ENCODE assay signal across 8 cellular contexts in the genomic region with DNA sequence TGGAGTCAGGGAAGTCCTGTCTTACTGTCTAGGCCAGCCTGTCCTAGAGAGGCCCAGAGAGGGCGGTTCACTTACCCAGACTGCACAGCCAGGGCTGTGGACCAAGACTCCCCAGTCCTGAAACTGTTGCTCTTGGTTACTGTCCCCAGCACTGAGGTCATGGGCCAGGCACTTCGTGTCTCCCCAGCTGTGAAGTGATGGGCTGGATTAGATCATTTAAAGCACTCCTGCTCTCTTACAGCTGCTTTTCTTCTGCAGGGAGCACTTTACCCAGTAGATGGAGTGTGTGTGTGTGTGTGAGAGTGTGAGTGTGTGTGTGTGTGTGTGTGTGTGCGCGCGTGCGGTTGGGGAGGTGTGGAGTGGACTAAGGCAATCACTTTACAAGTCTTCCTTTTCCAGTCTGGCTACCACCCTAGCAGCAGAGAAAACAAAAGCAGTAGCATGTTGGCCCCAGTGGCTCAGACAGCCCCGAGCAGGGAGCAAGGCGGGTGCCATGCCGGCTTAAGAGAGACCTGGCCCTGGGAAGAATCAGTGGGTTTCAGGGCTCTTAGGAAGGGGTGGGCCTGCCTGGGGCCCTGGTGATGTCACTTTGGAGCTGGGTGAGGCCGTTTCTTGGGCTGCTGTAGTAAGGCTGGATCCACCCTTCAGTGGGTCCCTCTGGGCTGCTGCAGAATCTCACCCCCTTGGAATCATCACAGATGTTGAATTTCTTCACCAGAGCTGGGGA. TPM values are rescaled to one million over a fixed set of nuclear protein-coding genes. Genes with fewer than 3 reads are reported as not detected.
DNase-seq lines count a peak whose midpoint lies in the region; ATAC-seq, FAIRE-seq and TF ChIP-seq lines count a peak whose summit lies in the region.

No MANE protein-coding gene starts in this region.

- no peak for ATAC-seq in HG03565 (IDR thresholded peaks at IDR 0.05; ENCODE audit: unreplicated experiment)

- TF ChIP-seq POLR2A in GM12892 (IDR thresholded peaks at IDR 0.05; ENCODE audit: low read depth, low read length) (no peak), suprapubic skin (IDR thresholded peaks at IDR 0.05) (peak in 1 of 2 donors; percentile 30)

- H3K27ac ChIP-seq in A673 (ENCODE audit: low read depth, low read length, poor library complexity, severe bottlenecking) = no peak overlapping the region
- H3K27ac ChIP-seq in right atrium auricular region = peak overlapping the region; percentile 88 to 90
- H3K27ac ChIP-seq in suprapubic skin = peak overlapping the region; percentile 93

- TF ChIP-seq CTCF in A673 (conservative IDR thresholded peaks at IDR 0.05; ENCODE audit: low read depth, low read length) (peak; percentile 32; the same call in 1 of the 2 replicates), right atrium auricular region (IDR thresholded peaks at IDR 0.05) (no peak), suprapubic skin (IDR thresholded peaks at IDR 0.05) (no peak)

- CTCF ChIA-PET in A673 (lab: Charles Lee) = no interaction called here

- H3K36me3 ChIP-seq in A673 (ENCODE audit: insufficient read depth, low read length, poor library complexity, severe bottlenecking) (no peaks in the 10 kb centered on the region), right atrium auricular region (no peaks in the 10 kb centered on the region), suprapubic skin (no peaks in the 10 kb centered on the region)

- H3K9me3 ChIP-seq in A673 (ENCODE audit: low read depth, low read length, poor library complexity, severe bottlenecking) (no peaks in the 10 kb centered on the region), right atrium auricular region (no peaks in the 10 kb centered on the region), suprapubic skin (no peaks in the 10 kb centered on the region)

- POLR2A ChIA-PET in A673 (lab: Charles Lee; ENCODE audit: low non-redundant PET) = interaction anchor here (0.6 kb wide), 1 partner anchor 113 kb away, joined by 4 read pairs; no protein-coding TSS in a partner anchor

- no peaks in the 10 kb centered on the region for H3K27me3 ChIP-seq in A673 (replicated peaks; ENCODE audit: insufficient read depth, low read depth, low read length, poor library complexity)
- H3K27me3 ChIP-seq in right atrium auricular region = no peaks in the 10 kb centered on the region
- no peaks in the 10 kb centered on the region for H3K27me3 ChIP-seq in suprapubic skin

- H3K4me3 ChIP-seq in A673 (ENCODE audit: low read depth, low read length, poor library complexity, severe bottlenecking) = no peak overlapping the region
- H3K4me3 ChIP-seq in right atrium auricular region = peak overlapping the region; percentile 94 to 95
- H3K4me3 ChIP-seq in suprapubic skin = peak overlapping the region; percentile 78

- no peak for TF ChIP-seq EP300 in suprapubic skin (IDR thresholded peaks at IDR 0.05)

- FAIRE-seq in GM12892 (lab: Jason Lieb, UNC) = peak; percentile 33

- intact Hi-C loops in A673 (cut with micrococcal nuclease; ENCODE audit: unreplicated experiment) = loop anchor here (5.0 kb wide), 1 partner anchor 162 kb away; no protein-coding TSS in a partner anchor

- H3K4me1 ChIP-seq in A673 (ENCODE audit: insufficient read depth, low read length, poor library complexity, severe bottlenecking) = peaks cover 21% of the 10 kb centered on the region
- peaks cover 0 to 59% of the 10 kb centered on the region in 2 donors for H3K4me1 ChIP-seq in right atrium auricular region
- peaks cover 60% of the 10 kb centered on the region for H3K4me1 ChIP-seq in suprapubic skin

- WGBS in suprapubic skin = 30% methylated on average over 9 of the region's 10 CpGs

- BruUV-seq in A673 (replicated peaks; lab: Mats Ljungman, UMichigan) = no TSS peak

- DNase-seq in A673 (ENCODE audit: low spot score) (peak; percentile 57), GM12892 (ENCODE audit: insufficient read length) (no peak), UCSD-AML1 (lab: John Stamatoyannopoulos, UW; ENCODE audit: unreplicated experiment) (peak; percentile 41), right atrium auricular region (ENCODE audit: low spot score) (no peak), suprapubic skin (ENCODE audit: low spot score in 2 of 2) (peak in 1 of 2 donors; percentile 86), germinal center (ENCODE audit: low spot score) (no peak), NCI-H1436 (lab: John Stamatoyannopoulos, UW) (no peak)

RNA-seq across cellular contexts. Expression of a gene that starts 2.4 kb away (rescaled TPM):
- 7.5 and 11.8 TPM in 2 replicates for total RNA-seq in A673 (2021)
- polyA plus RNA-seq in GM12892 (2012; ENCODE audit: missing spikeins) = 3.8 TPM
- total RNA-seq in right atrium auricular region = 10 to 100 TPM; 20.1 to 20.8 TPM
- total RNA-seq in suprapubic skin = 10 to 100 TPM; 28.3 to 49.2 (median 42.1) TPM

Comparison
In these comparisons a context has a peak if more than half of its experiments do, and no peak if none do; other contexts are left out.
1. DNase-seq: peak in A673 (single experiment) and UCSD-AML1 (single experiment); none in GM12892 (single experiment), right atrium auricular region (single experiment), germinal center (single experiment) and NCI-H1436 (single experiment).